In genomic region chr2:219639356-219639755, GRCh38 we compare ENCODE assay signal across 1 cellular context.
TF ChIP-seq lines count a peak whose summit lies in the region.

No MANE protein-coding gene starts in this region.

TF ChIP-seq in WTC11, 78 proteins besides CTCF, POLR2A, EP300 and RAD21 (continued from another document):
- TF ChIP-seq, protein P1, sequence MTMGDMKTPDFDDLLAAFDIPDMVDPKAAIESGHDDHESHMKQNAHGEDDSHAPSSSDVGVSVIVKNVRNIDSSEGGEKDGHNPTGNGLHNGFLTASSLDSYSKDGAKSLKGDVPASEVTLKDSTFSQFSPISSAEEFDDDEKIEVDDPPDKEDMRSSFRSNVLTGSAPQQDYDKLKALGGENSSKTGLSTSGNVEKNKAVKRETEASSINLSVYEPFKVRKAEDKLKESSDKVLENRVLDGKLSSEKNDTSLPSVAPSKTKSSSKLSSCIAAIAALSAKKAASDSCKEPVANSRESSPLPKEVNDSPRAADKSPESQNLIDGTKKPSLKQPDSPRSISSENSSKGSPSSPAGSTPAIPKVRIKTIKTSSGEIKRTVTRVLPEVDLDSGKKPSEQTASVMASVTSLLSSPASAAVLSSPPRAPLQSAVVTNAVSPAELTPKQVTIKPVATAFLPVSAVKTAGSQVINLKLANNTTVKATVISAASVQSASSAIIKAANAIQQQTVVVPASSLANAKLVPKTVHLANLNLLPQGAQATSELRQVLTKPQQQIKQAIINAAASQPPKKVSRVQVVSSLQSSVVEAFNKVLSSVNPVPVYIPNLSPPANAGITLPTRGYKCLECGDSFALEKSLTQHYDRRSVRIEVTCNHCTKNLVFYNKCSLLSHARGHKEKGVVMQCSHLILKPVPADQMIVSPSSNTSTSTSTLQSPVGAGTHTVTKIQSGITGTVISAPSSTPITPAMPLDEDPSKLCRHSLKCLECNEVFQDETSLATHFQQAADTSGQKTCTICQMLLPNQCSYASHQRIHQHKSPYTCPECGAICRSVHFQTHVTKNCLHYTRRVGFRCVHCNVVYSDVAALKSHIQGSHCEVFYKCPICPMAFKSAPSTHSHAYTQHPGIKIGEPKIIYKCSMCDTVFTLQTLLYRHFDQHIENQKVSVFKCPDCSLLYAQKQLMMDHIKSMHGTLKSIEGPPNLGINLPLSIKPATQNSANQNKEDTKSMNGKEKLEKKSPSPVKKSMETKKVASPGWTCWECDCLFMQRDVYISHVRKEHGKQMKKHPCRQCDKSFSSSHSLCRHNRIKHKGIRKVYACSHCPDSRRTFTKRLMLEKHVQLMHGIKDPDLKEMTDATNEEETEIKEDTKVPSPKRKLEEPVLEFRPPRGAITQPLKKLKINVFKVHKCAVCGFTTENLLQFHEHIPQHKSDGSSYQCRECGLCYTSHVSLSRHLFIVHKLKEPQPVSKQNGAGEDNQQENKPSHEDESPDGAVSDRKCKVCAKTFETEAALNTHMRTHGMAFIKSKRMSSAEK (CRISPR knock-in tag; IDR thresholded peaks at IDR 0.05; ENCODE audit: borderline replicate concordance) = no peak
- TF ChIP-seq, protein P2, sequence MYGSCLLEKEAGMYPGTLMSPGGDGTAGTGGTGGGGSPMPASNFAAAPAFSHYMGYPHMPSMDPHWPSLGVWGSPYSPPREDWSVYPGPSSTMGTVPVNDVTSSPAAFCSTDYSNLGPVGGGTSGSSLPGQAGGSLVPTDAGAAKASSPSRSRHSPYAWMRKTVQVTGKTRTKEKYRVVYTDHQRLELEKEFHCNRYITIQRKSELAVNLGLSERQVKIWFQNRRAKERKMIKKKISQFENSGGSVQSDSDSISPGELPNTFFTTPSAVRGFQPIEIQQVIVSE (CRISPR knock-in tag; IDR thresholded peaks at IDR 0.05; ENCODE audit: borderline replicate concordance) = no peak
- no peak for TF ChIP-seq EMX1 (CRISPR knock-in tag; IDR thresholded peaks at IDR 0.05)
- TF ChIP-seq, protein P3, sequence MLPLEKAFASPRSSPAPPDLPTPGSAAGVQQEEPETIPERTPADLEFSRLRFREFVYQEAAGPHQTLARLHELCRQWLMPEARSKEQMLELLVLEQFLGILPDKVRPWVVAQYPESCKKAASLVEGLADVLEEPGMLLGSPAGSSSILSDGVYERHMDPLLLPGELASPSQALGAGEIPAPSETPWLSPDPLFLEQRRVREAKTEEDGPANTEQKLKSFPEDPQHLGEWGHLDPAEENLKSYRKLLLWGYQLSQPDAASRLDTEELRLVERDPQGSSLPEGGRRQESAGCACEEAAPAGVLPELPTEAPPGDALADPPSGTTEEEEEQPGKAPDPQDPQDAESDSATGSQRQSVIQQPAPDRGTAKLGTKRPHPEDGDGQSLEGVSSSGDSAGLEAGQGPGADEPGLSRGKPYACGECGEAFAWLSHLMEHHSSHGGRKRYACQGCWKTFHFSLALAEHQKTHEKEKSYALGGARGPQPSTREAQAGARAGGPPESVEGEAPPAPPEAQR (CRISPR knock-in tag; IDR thresholded peaks at IDR 0.05) = no peak
- TF ChIP-seq PRRX2 (CRISPR knock-in tag; IDR thresholded peaks at IDR 0.05) = no peak
- TF ChIP-seq ZNF423 (CRISPR knock-in tag; IDR thresholded peaks at IDR 0.05) = no peak
- TF ChIP-seq, protein P4, sequence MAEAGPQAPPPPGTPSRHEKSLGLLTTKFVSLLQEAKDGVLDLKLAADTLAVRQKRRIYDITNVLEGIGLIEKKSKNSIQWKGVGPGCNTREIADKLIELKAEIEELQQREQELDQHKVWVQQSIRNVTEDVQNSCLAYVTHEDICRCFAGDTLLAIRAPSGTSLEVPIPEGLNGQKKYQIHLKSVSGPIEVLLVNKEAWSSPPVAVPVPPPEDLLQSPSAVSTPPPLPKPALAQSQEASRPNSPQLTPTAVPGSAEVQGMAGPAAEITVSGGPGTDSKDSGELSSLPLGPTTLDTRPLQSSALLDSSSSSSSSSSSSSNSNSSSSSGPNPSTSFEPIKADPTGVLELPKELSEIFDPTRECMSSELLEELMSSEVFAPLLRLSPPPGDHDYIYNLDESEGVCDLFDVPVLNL (CRISPR knock-in tag; IDR thresholded peaks at IDR 0.05; ENCODE audit: borderline replicate concordance, low read depth) = no peak
TF ChIP-seq in WTC11: peak in this region for 0.
